Comparison of ENCODE assay signal across 1 cellular context in the genomic region with DNA sequence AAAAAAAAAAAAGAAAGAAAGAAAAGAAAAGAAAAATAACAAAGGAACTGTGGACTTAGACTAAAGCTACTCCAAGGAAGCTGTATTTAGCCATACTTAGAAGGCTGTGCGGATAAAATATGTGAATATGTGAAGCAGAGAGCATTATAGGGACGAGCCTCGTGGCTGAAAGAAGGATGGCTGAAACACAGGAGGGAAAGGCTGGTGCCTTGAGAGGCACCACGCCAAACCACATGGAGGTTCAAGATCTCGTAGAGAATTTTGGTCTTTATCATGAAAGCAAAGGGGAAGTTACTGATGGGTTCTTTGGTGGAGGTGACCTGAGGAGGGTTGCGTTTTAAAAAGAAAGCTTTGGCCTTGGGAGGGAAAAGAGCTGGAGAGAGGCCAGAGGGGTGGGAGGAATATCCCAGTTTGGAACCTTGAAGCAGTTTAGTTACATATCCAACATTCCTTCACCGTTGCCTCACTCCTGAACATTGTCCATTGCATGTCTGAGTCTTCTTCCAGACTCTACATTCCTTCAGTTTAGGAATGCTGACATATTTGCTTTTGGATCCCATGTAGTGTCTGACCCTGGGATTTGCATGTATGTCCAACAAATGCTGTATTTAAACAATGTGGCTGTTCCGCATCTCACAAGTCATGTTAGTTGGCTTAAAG.
A peak's percentile ranks its signal among the peaks of the same experiment; 100 is the strongest.
TF ChIP-seq lines count a peak whose summit lies in the region.

No MANE protein-coding gene starts in this region.

TF ChIP-seq in K562, 482 proteins besides CTCF, POLR2A, EP300 and RAD21 (continued from another document):
- TF ChIP-seq, protein P1, sequence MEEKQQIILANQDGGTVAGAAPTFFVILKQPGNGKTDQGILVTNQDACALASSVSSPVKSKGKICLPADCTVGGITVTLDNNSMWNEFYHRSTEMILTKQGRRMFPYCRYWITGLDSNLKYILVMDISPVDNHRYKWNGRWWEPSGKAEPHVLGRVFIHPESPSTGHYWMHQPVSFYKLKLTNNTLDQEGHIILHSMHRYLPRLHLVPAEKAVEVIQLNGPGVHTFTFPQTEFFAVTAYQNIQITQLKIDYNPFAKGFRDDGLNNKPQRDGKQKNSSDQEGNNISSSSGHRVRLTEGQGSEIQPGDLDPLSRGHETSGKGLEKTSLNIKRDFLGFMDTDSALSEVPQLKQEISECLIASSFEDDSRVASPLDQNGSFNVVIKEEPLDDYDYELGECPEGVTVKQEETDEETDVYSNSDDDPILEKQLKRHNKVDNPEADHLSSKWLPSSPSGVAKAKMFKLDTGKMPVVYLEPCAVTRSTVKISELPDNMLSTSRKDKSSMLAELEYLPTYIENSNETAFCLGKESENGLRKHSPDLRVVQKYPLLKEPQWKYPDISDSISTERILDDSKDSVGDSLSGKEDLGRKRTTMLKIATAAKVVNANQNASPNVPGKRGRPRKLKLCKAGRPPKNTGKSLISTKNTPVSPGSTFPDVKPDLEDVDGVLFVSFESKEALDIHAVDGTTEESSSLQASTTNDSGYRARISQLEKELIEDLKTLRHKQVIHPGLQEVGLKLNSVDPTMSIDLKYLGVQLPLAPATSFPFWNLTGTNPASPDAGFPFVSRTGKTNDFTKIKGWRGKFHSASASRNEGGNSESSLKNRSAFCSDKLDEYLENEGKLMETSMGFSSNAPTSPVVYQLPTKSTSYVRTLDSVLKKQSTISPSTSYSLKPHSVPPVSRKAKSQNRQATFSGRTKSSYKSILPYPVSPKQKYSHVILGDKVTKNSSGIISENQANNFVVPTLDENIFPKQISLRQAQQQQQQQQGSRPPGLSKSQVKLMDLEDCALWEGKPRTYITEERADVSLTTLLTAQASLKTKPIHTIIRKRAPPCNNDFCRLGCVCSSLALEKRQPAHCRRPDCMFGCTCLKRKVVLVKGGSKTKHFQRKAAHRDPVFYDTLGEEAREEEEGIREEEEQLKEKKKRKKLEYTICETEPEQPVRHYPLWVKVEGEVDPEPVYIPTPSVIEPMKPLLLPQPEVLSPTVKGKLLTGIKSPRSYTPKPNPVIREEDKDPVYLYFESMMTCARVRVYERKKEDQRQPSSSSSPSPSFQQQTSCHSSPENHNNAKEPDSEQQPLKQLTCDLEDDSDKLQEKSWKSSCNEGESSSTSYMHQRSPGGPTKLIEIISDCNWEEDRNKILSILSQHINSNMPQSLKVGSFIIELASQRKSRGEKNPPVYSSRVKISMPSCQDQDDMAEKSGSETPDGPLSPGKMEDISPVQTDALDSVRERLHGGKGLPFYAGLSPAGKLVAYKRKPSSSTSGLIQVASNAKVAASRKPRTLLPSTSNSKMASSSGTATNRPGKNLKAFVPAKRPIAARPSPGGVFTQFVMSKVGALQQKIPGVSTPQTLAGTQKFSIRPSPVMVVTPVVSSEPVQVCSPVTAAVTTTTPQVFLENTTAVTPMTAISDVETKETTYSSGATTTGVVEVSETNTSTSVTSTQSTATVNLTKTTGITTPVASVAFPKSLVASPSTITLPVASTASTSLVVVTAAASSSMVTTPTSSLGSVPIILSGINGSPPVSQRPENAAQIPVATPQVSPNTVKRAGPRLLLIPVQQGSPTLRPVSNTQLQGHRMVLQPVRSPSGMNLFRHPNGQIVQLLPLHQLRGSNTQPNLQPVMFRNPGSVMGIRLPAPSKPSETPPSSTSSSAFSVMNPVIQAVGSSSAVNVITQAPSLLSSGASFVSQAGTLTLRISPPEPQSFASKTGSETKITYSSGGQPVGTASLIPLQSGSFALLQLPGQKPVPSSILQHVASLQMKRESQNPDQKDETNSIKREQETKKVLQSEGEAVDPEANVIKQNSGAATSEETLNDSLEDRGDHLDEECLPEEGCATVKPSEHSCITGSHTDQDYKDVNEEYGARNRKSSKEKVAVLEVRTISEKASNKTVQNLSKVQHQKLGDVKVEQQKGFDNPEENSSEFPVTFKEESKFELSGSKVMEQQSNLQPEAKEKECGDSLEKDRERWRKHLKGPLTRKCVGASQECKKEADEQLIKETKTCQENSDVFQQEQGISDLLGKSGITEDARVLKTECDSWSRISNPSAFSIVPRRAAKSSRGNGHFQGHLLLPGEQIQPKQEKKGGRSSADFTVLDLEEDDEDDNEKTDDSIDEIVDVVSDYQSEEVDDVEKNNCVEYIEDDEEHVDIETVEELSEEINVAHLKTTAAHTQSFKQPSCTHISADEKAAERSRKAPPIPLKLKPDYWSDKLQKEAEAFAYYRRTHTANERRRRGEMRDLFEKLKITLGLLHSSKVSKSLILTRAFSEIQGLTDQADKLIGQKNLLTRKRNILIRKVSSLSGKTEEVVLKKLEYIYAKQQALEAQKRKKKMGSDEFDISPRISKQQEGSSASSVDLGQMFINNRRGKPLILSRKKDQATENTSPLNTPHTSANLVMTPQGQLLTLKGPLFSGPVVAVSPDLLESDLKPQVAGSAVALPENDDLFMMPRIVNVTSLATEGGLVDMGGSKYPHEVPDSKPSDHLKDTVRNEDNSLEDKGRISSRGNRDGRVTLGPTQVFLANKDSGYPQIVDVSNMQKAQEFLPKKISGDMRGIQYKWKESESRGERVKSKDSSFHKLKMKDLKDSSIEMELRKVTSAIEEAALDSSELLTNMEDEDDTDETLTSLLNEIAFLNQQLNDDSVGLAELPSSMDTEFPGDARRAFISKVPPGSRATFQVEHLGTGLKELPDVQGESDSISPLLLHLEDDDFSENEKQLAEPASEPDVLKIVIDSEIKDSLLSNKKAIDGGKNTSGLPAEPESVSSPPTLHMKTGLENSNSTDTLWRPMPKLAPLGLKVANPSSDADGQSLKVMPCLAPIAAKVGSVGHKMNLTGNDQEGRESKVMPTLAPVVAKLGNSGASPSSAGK (IDR thresholded peaks at IDR 0.05): peak; percentile 76
- TF ChIP-seq L3MBTL2 (IDR thresholded peaks at IDR 0.05): 0 out of 2 replicates have a peak, but pooled peaks have one; percentile 54
- no peak for TF ChIP-seq CBX8 (IDR thresholded peaks at IDR 0.05; ENCODE audit: borderline replicate concordance, extremely low read depth, low read depth, low read length, poor library complexity, severe bottlenecking)
- TF ChIP-seq NCOR1 (IDR thresholded peaks at IDR 0.05): 0 out of 2 replicates have a peak, but pooled peaks have one; percentile 23
- no peak for TF ChIP-seq GATA2 (CRISPR knock-in tag; IDR thresholded peaks at IDR 0.05)
- TF ChIP-seq CXXC5 (CRISPR knock-in tag; IDR thresholded peaks at IDR 0.05): no peak
- peak; percentile 33; the same call in 1 of the 2 replicates for TF ChIP-seq ZNF384 (IDR thresholded peaks at IDR 0.05; ENCODE audit: low read depth, low read length)
- no peak for TF ChIP-seq NFXL1 (CRISPR knock-in tag; IDR thresholded peaks at IDR 0.05)
- TF ChIP-seq, protein P2, sequence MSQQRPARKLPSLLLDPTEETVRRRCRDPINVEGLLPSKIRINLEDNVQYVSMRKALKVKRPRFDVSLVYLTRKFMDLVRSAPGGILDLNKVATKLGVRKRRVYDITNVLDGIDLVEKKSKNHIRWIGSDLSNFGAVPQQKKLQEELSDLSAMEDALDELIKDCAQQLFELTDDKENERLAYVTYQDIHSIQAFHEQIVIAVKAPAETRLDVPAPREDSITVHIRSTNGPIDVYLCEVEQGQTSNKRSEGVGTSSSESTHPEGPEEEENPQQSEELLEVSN (IDR thresholded peaks at IDR 0.05; ENCODE audit: borderline replicate concordance in 1 of 2, extremely low read depth in 1 of 2, insufficient read depth in 1 of 2, insufficient read length in 1 of 2, low read depth in 1 of 2, low read length in 1 of 2, poor library complexity in 1 of 2, severe bottlenecking in 1 of 2): peak; percentile 41 to 47
TF ChIP-seq in K562: peak in this region for 5.
